ENCODE assay signal across 8 cellular contexts in the genomic region with DNA sequence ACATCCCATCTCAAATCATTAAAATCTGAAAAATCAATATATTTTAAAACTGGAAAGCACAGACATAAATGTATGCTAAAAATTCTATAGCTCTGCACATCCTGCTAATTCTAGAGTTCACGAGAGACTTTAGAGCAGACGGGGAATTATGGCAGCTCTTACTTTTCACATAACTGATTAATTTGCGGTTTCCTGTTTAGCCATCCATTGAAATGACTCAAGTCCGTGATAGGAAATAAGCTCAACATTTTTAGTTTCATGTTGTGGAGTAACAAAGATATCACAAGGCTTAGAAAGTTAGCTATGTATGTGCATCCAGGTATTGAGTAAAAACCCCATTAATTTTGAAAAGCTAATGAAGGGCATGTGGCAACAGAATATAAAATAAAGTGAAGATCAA.
DNase-seq lines count a peak whose midpoint lies in the region; ATAC-seq and TF ChIP-seq lines count a peak whose summit lies in the region.

No MANE protein-coding gene starts in this region.

- H3K4me1 ChIP-seq in BLaER1 (peaks cover 36% of the 10 kb centered on the region), MM.1S (ENCODE audit: low read length) (peaks cover 16% of the 10 kb centered on the region)

- H3K4me2 ChIP-seq in BLaER1 (peak overlapping the region; percentile 63), MM.1S (ENCODE audit: low read depth, low read length) (peak overlapping the region; percentile 5; the same call in 1 of the 2 replicates)

- no peaks in the 10 kb centered on the region for H3K9me3 Mint-ChIP-seq in chondrocyte (ENCODE audit: low read depth)

- no peaks in the 10 kb centered on the region for H3K9me2 ChIP-seq in MM.1S (replicated peaks; ENCODE audit: insufficient read depth, low read length)

- TF ChIP-seq CTCF in MM.1S (IDR thresholded peaks at IDR 0.05; ENCODE audit: low read length) (no peak), chondrocyte (IDR thresholded peaks at IDR 0.05) (no peak)

- H3K36me3 Mint-ChIP-seq in chondrocyte (ENCODE audit: low read depth) = peaks cover 18% of the 10 kb centered on the region

- H3K9me3 ChIP-seq in BLaER1 = peaks cover 13% of the 10 kb centered on the region
- no peaks in the 10 kb centered on the region for H3K9me3 ChIP-seq in MM.1S (replicated peaks; ENCODE audit: insufficient read depth, low read length)

- H4K20me1 ChIP-seq in BLaER1 (no peaks in the 10 kb centered on the region), MM.1S (ENCODE audit: insufficient read depth, low read length) (no peaks in the 10 kb centered on the region)

- H3K4me3 ChIP-seq in BLaER1 (no peak overlapping the region), MM.1S (ENCODE audit: low read length) (no peak overlapping the region)

- DNase-seq in MM.1S (peak; percentile 80), chondrocyte (ENCODE audit: low spot score) (no peak), T-helper 9 cell (no peak), NCI-H510A treated with DMSO at 0.1 percent for 48 hours (lab: John Stamatoyannopoulos, UW) (no peak)
- DNase-seq in stimulated activated CD4-positive, alpha-beta T cell treated with anti-CD3 and anti-CD28 coated beads, Interleukin-12 subunit alpha, Interleukin-12 subunit beta, amount 100 ng/mL, for 4 hours = no peak

- ATAC-seq in GM21619 (IDR thresholded peaks at IDR 0.05; ENCODE audit: unreplicated experiment) (peak; percentile 81), HG02840 (IDR thresholded peaks at IDR 0.05; ENCODE audit: low FRiP score, unreplicated experiment) (no peak)

- H3K36me3 ChIP-seq in BLaER1 = no peaks in the 10 kb centered on the region
- no peaks in the 10 kb centered on the region for H3K36me3 ChIP-seq in MM.1S (replicated peaks; ENCODE audit: insufficient read depth, low read length)

- H3K79me2 ChIP-seq in MM.1S (ENCODE audit: low read length) = no peaks in the 10 kb centered on the region

- peaks cover 11% of the 10 kb centered on the region; the same call in 1 of the 2 replicates for H3F3A ChIP-seq in MM.1S (ENCODE audit: insufficient read depth, low read length)

- H3K9ac ChIP-seq in BLaER1 = no peak overlapping the region
- no peak overlapping the region for H3K9ac ChIP-seq in MM.1S (ENCODE audit: low read length)

- H3K27ac Mint-ChIP-seq in chondrocyte (ENCODE audit: unreplicated experiment) = peak overlapping the region; percentile 69

- no peak overlapping the region for H3K4me3 Mint-ChIP-seq in chondrocyte (ENCODE audit: unreplicated experiment)

- H3K4me1 Mint-ChIP-seq in chondrocyte (ENCODE audit: low read depth) = peaks cover 48% of the 10 kb centered on the region

- H3K27ac ChIP-seq in BLaER1 = peak overlapping the region; percentile 55
- no peak overlapping the region; the same call in 1 of the 2 replicates for H3K27ac ChIP-seq in MM.1S (ENCODE audit: low read length)

- no peaks in the 10 kb centered on the region for H3K27me3 Mint-ChIP-seq in chondrocyte (ENCODE audit: low read depth)

- H2AFZ ChIP-seq in MM.1S (ENCODE audit: low read length) = no peak overlapping the region

- H3K27me3 ChIP-seq in BLaER1 (no peaks in the 10 kb centered on the region), MM.1S (replicated peaks; ENCODE audit: insufficient read depth, low read length) (no peaks in the 10 kb centered on the region)
